ENCODE assay signal across 1 cellular context in genomic region chr2:38515155-38516074, GRCh38.
TF ChIP-seq lines count a peak whose summit lies in the region.

No MANE protein-coding gene starts in this region.

TF ChIP-seq in HEK293, 187 proteins besides CTCF, POLR2A, EP300 and RAD21 (continued from another document):
- TF ChIP-seq ZNF518A (tag by site-specific recombination; conservative IDR thresholded peaks at IDR 0.05; ENCODE audit: low read depth) (peak; percentile 53), ZBTB17 (tag by site-specific recombination; IDR thresholded peaks at IDR 0.05) (peak; percentile 83), ZSCAN4 (tag by site-specific recombination; IDR thresholded peaks at IDR 0.05) (0 out of 2 replicates have a peak, but pooled peaks have one; percentile 10)
